25 cellular contexts compared by ENCODE assay signal in genomic region chr1:55053265-55053954, GRCh38. TPM values are rescaled to one million over a fixed set of nuclear protein-coding genes. Genes with fewer than 3 reads are reported as not detected.
DNase-seq lines count a peak whose midpoint lies in the region; ATAC-seq and TF ChIP-seq lines count a peak whose summit lies in the region.
"Had no signal": no experiment of that assay in that cellular context is flagged by ENCODE, and none has a peak within 500 bp of the region (broad histone marks: within the 10 kb centered on the region; RNA-seq: fewer than 3 reads in every experiment).

No MANE protein-coding gene starts in this region.

- TF ChIP-seq EP300 in suprapubic skin (IDR thresholded peaks at IDR 0.05): no peak

- peak; percentile 67 to 75 (median 72) for ATAC-seq in right lobe of liver
- ATAC-seq in HG02610 (IDR thresholded peaks at IDR 0.05; ENCODE audit: unreplicated experiment): no peak
- ATAC-seq in HG02759 (IDR thresholded peaks at IDR 0.05; ENCODE audit: unreplicated experiment): no peak
- ATAC-seq: activated T-cell treated with anti-CD3 and anti-CD28 coated beads, Interleukin-2, amount 50 U/mL, for 72 hours had no signal

- H3K4me3 ChIP-seq in fibroblast of villous mesenchyme (ENCODE audit: low read depth, low read length): no peak overlapping the region
- H3K4me3 ChIP-seq in right lobe of liver: peak overlapping the region in 2 of 3 donors; percentile 4 to 26
- no peak overlapping the region for H3K4me3 ChIP-seq in suprapubic skin
- H3K4me3 ChIP-seq: thyroid gland had no signal

- peak overlapping the region; percentile 32 to 93 (median 86) for H3K27ac ChIP-seq in right lobe of liver
- H3K27ac ChIP-seq in suprapubic skin: no peak overlapping the region
- H3K27ac ChIP-seq: thyroid gland had no signal

- DNase-seq in SKM-1 (lab: John Stamatoyannopoulos, UW; ENCODE audit: unreplicated experiment): peak; percentile 18
- DNase-seq in fibroblast of villous mesenchyme (ENCODE audit: low read depth): peak; percentile 31
- peak; percentile 64 to 90 (median 84) for DNase-seq in right lobe of liver
- DNase-seq in suprapubic skin (ENCODE audit: low spot score in 2 of 2): peak; percentile 40 to 63
- no peak for DNase-seq in MV-4-11 (lab: John Stamatoyannopoulos, UW)
- DNase-seq: activated CD4-positive, alpha-beta T cell treated with anti-CD3 and anti-CD28 coated beads for 1 hour; activated T-cell treated with anti-CD3 and anti-CD28 coated beads, Interleukin-2, amount 50 U/mL, for 72 hours; DMS79; effector CD8-positive, alpha-beta T cell; erythroblast; kidney glomerular epithelial cell; NCI-H1105; NCI-H2029 treated with DMSO at 0.1 percent for 48 hours; NCI-H345; NCI-H82; SHP77 treated with DMSO at 0.1 percent for 48 hours; stimulated activated CD4-positive, alpha-beta T cell treated with anti-CD3 and anti-CD28 coated beads, Interleukin-2, amount 100 ng/mL, for 48 hours; stimulated activated naive CD4-positive, alpha-beta T cell treated with Interleukin-2 at 50 U/mL for 16 hours; thyroid gland had no signal

- WGBS in right lobe of liver (ENCODE audit: insufficient coverage, low coverage, low lambda C conversion rate, missing lambda C conversion rate): 0% methylated on average over 2 of the region's 7 CpGs
- WGBS in suprapubic skin: 68% methylated on average over 7 of the region's 7 CpGs

- H3K4me1 ChIP-seq in right lobe of liver: peaks cover 0 to 74% (median 35%) of the 10 kb centered on the region in 4 donors
- peaks cover 13% of the 10 kb centered on the region for H3K4me1 ChIP-seq in suprapubic skin
- H3K4me1 ChIP-seq: thyroid gland had no signal

- intact Hi-C loops in right lobe of liver (cut with DNase I): no loop called here

- no peak for TF ChIP-seq CTCF in fibroblast of villous mesenchyme (IDR thresholded peaks at IDR 0.05; ENCODE audit: insufficient read depth, low read depth, low read length)
- TF ChIP-seq CTCF in right lobe of liver (IDR thresholded peaks at IDR 0.05): no peak
- no peak for TF ChIP-seq CTCF in suprapubic skin (IDR thresholded peaks at IDR 0.05)

- H3K9me3 ChIP-seq in right lobe of liver (no peaks in the 10 kb centered on the region), suprapubic skin (no peaks in the 10 kb centered on the region)
- H3K9me3 ChIP-seq: thyroid gland had no signal

- peaks cover 0 to 37% (median 14%) of the 10 kb centered on the region in 4 donors for H3K36me3 ChIP-seq in right lobe of liver
- H3K36me3 ChIP-seq in suprapubic skin: no peaks in the 10 kb centered on the region
- H3K36me3 ChIP-seq: thyroid gland had no signal

- H3K27me3 ChIP-seq in right lobe of liver (no peaks in the 10 kb centered on the region), suprapubic skin (no peaks in the 10 kb centered on the region)
- H3K27me3 ChIP-seq: thyroid gland had no signal

- TF ChIP-seq POLR2A in right lobe of liver (IDR thresholded peaks at IDR 0.05): peak; percentile 54
- no peak for TF ChIP-seq POLR2A in suprapubic skin (IDR thresholded peaks at IDR 0.05)

RNA-seq across cellular contexts. Expression of gene PCSK9, which starts 14.1 kb away (rescaled TPM):
- total RNA-seq in fibroblast of villous mesenchyme (2.6 and 9.1 TPM in 2 replicates), right lobe of liver (10 to 100 TPM; 16.4 to 41.4 (median 31.3) TPM), suprapubic skin (1 to 10 TPM in 1 of 4 donors, under 1 TPM in 3; 0.24 to 1.5 (median 0.36) TPM)
- total RNA-seq: activated T-cell treated with anti-CD3 and anti-CD28 coated beads, Interleukin-2, amount 50 U/mL, for 72 hours; mononuclear cell; OCI-LY7; thyroid gland had no signal

RNA-seq across cellular contexts. Expression of gene BSND, which starts 54.7 kb away (rescaled TPM):
- total RNA-seq in fibroblast of villous mesenchyme (not detected in 2 replicates), right lobe of liver (not detected), suprapubic skin (not detected)
- total RNA-seq: activated T-cell treated with anti-CD3 and anti-CD28 coated beads, Interleukin-2, amount 50 U/mL, for 72 hours; LHCN-M2; mononuclear cell; OCI-LY7; pulmonary artery endothelial cell; thyroid gland had no signal

Comparison
In these comparisons a context has a peak if more than half of its experiments do, and no peak if none do; other contexts are left out.
1. H3K4me3 ChIP-seq: peak in right lobe of liver (2 of 3); none in fibroblast of villous mesenchyme (single experiment) and suprapubic skin (single experiment).
2. ATAC-seq: peak in right lobe of liver (4 of 4); none in HG02610 (single experiment) and HG02759 (single experiment).